Comparison of ENCODE assay signal across 34 cellular contexts in the genomic region with DNA sequence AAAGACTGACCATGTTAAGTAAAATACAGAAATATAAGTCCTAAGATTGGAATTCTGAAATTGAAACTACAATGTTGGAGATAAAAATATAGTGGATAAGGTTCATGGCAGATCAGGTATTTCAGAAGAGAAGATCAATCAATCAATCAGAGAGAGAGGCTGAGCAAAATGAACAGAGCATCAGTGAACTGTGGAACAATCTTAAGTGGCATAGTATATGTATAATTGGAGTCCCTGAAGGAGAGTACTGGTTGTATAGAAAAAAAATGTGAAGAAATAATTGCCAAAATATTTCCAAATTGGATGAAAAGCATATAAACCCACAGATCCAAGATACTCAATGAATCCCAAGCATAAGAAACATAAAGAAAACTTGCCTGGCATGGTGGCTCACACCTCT. TPM values are rescaled to one million over a fixed set of nuclear protein-coding genes. Genes with fewer than 3 reads are reported as not detected.
"Had no signal": no experiment of that assay in that cellular context is flagged by ENCODE, and none has a peak within 500 bp of the region (broad histone marks: within the 10 kb centered on the region; RNA-seq: fewer than 3 reads in every experiment).

No MANE protein-coding gene starts in this region.

- H3K4me3 ChIP-seq: adrenal gland, ascending aorta, body of pancreas, breast epithelium, cardiac muscle cell had no signal

- DNase-seq: activated effector memory CD4-positive, alpha-beta T cell treated with anti-CD3 and anti-CD28 coated beads, Interleukin-2, amount 50 U/mL, for 16 hours; activated effector memory CD4-positive, alpha-beta T cell treated with Interleukin-2 at 50 U/mL for 16 hours; activated gamma-delta T cell; activated gamma-delta T cell treated with Interleukin-2 at 50 U/mL for 16 hours; activated naive CD4-positive, alpha-beta T cell; activated naive CD4-positive, alpha-beta T cell treated with anti-CD3 and anti-CD28 coated beads for 36 hours; activated naive CD4-positive, alpha-beta T cell treated with anti-CD3 and anti-CD28 coated beads, Interleukin-2, amount 10 ng/mL, durations not matched to agents 7 days and 5 days; activated naive CD4-positive, alpha-beta T cell treated with anti-CD3 and anti-CD28 coated beads, Interleukin-2, amount 50 U/mL, for 16 hours; activated naive CD4-positive, alpha-beta T cell treated with Interleukin-2 at 50 U/mL for 16 hours; activated naive CD8-positive, alpha-beta T cell treated with anti-CD3 and anti-CD28 coated beads for 36 hours; activated naive CD8-positive, alpha-beta T cell treated with anti-CD3 and anti-CD28 coated beads, Interleukin-2, amount 10 ng/mL, durations not matched to agents 7 days and 5 days; activated naive CD8-positive, alpha-beta T cell treated with anti-CD3 and anti-CD28 coated beads, Interleukin-2, amount 50 U/mL, for 24 hours; activated T-cell treated with anti-CD3 and anti-CD28 coated beads, Interleukin-2, amount 50 U/mL, for 24 hours; activated T-cell treated with anti-CD3 and anti-CD28 coated beads, Interleukin-2, amount 50 U/mL, for 4 hours; activated T-cell treated with anti-CD3 and anti-CD28 coated beads, Interleukin-2, amount 50 U/mL, for 48 hours; activated T-cell treated with anti-CD3 and anti-CD28 coated beads, Interleukin-2, amount 50 U/mL, for 72 hours; adrenal gland; amniotic stem cell; amygdala; anterior cingulate cortex; aorta; body of pancreas; brain microvascular endothelial cell; caudate nucleus; central memory CD4-positive, alpha-beta T cell; cerebellar nuclear complex had no signal

- FAIRE-seq: astrocyte, bronchial epithelial cell had no signal

- H3K27ac ChIP-seq: adrenal gland, ascending aorta, body of pancreas, brain microvascular endothelial cell, breast epithelium, cardiac muscle cell had no signal

- ATAC-seq: activated naive CD4-positive, alpha-beta T cell treated with anti-CD3 and anti-CD28 coated beads, Interleukin-2, amount 50 U/mL, for 72 hours; activated naive CD8-positive, alpha-beta T cell treated with anti-CD3 and anti-CD28 coated beads, Interleukin-2, amount 50 U/mL, for 24 hours; activated T-cell treated with anti-CD3 and anti-CD28 coated beads, Interleukin-2, amount 50 U/mL, for 4 hours; activated T-cell treated with anti-CD3 and anti-CD28 coated beads, Interleukin-2, amount 50 U/mL, for 72 hours; activated T-helper 17 cell treated with anti-CD3 and anti-CD28 coated beads, Interleukin-2, amount 50 U/mL, for 72 hours; body of pancreas had no signal

- H3K27me3 ChIP-seq: ascending aorta, body of pancreas, brain microvascular endothelial cell had no signal

- H3K4me1 ChIP-seq: adrenal gland, ascending aorta, body of pancreas, breast epithelium had no signal

- H3K36me3 ChIP-seq: adrenal gland, ascending aorta, brain microvascular endothelial cell, breast epithelium, cardiac muscle cell had no signal

RNA-seq across cellular contexts. Expression of gene ASB18, which starts 35.0 kb away (rescaled TPM):
- polyA plus RNA-seq: adipose tissue, adrenal gland, aorta had no signal
